Comparison of ENCODE assay signal across 1 cellular context in the genomic region with DNA sequence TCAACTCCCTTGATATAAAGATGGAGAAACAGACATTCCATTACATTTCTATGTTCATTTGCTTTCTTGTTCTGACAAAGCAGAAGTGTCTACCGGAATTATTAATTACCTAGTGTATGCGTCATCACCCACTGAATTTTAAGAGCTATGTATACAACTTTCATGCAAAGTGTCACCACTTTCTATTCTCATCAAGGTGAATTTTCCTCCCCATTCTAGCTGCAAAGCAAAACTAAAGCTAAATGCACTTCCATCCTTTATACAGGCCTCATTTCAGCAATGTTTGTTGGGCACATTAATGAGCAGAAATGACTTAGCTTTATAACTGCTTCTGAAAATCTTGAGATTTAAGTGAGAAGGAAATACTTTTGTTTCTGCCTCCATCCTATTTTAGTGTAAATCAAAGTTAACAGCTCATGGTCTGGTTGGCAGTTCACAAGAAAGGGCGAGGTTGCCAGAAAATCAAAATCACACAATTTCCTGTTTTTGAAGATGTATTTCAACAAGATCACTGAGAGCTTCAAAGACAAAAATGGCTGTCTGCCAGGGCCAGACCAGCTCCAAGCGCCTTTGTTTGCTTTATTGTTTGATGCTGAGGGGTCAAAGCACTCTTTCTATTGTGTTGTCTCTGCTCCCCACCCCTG.
TF ChIP-seq lines count a peak whose summit lies in the region.

No MANE protein-coding gene starts in this region.

TF ChIP-seq in GM23338, 12 proteins besides CTCF, POLR2A, EP300 and RAD21:
- TF ChIP-seq, protein P1, sequence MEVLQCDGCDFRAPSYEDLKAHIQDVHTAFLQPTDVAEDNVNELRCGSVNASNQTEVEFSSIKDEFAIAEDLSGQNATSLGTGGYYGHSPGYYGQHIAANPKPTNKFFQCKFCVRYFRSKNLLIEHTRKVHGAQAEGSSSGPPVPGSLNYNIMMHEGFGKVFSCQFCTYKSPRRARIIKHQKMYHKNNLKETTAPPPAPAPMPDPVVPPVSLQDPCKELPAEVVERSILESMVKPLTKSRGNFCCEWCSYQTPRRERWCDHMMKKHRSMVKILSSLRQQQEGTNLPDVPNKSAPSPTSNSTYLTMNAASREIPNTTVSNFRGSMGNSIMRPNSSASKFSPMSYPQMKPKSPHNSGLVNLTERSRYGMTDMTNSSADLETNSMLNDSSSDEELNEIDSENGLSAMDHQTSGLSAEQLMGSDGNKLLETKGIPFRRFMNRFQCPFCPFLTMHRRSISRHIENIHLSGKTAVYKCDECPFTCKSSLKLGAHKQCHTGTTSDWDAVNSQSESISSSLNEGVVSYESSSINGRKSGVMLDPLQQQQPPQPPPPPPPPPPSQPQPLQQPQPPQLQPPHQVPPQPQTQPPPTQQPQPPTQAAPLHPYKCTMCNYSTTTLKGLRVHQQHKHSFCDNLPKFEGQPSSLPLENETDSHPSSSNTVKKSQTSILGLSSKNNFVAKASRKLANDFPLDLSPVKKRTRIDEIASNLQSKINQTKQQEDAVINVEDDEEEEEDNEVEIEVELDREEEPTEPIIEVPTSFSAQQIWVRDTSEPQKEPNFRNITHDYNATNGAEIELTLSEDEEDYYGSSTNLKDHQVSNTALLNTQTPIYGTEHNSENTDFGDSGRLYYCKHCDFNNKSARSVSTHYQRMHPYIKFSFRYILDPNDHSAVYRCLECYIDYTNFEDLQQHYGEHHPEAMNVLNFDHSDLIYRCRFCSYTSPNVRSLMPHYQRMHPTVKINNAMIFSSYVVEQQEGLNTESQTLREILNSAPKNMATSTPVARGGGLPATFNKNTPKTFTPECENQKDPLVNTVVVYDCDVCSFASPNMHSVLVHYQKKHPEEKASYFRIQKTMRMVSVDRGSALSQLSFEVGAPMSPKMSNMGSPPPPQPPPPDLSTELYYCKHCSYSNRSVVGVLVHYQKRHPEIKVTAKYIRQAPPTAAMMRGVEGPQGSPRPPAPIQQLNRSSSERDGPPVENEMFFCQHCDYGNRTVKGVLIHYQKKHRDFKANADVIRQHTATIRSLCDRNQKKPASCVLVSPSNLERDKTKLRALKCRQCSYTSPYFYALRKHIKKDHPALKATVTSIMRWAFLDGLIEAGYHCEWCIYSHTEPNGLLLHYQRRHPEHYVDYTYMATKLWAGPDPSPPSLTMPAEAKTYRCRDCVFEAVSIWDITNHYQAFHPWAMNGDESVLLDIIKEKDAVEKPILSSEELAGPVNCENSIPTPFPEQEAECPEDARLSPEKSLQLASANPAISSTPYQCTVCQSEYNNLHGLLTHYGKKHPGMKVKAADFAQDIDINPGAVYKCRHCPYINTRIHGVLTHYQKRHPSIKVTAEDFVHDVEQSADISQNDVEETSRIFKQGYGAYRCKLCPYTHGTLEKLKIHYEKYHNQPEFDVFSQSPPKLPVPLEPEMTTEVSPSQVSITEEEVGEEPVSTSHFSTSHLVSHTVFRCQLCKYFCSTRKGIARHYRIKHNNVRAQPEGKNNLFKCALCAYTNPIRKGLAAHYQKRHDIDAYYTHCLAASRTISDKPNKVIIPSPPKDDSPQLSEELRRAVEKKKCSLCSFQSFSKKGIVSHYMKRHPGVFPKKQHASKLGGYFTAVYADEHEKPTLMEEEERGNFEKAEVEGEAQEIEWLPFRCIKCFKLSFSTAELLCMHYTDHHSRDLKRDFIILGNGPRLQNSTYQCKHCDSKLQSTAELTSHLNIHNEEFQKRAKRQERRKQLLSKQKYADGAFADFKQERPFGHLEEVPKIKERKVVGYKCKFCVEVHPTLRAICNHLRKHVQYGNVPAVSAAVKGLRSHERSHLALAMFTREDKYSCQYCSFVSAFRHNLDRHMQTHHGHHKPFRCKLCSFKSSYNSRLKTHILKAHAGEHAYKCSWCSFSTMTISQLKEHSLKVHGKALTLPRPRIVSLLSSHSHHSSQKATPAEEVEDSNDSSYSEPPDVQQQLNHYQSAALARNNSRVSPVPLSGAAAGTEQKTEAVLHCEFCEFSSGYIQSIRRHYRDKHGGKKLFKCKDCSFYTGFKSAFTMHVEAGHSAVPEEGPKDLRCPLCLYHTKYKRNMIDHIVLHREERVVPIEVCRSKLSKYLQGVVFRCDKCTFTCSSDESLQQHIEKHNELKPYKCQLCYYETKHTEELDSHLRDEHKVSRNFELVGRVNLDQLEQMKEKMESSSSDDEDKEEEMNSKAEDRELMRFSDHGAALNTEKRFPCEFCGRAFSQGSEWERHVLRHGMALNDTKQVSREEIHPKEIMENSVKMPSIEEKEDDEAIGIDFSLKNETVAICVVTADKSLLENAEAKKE (CRISPR knock-in tag; IDR thresholded peaks at IDR 0.05): no peak
- no peak for TF ChIP-seq EZH2phosphoT487 (IDR thresholded peaks at IDR 0.05; ENCODE audit: unreplicated experiment)
